In the genomic region with DNA sequence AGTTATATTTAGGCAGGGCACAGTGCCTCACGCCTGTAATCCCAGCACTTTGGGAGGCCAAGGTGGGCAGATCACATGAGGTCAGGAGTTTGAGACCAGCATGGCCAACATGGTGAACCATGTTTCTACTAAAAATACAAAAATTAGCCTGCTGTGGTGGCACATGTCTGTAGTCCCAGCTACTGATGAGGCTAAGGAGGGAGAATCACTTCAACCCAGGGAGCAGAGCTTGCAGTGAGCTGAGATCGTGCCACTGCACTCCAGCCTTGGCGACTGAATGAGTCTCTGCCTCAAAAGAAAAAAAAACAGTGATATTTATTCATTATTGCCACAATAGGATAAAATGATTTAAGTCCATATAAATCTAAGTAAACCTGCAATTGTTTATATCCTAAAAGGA, we compare ENCODE assay signal across 8 cellular contexts. TPM values are rescaled to one million over a fixed set of nuclear protein-coding genes. Genes with fewer than 3 reads are reported as not detected.
DNase-seq lines count a peak whose midpoint lies in the region; ATAC-seq lines count a peak whose summit lies in the region.
"Not testable (repeated sequence)": the region's sequence is repeated elsewhere in the genome, so short reads cannot be mapped to it uniquely, and the experiment has no call there.
"Had no signal": no experiment of that assay in that cellular context is flagged by ENCODE, and none has a peak within 500 bp of the region (broad histone marks: within the 10 kb centered on the region; RNA-seq: fewer than 3 reads in every experiment).

No MANE protein-coding gene starts in this region.

- CTCF ChIA-PET in activated CD8-positive, alpha-beta T cell treated with anti-CD3 and anti-CD28 coated beads, Interleukin-2, amount 10 ng/mL, durations not matched to agents 7 days and 5 days (lab: Charles Lee) = not testable (repeated sequence)

- POLR2A ChIA-PET in activated CD8-positive, alpha-beta T cell treated with anti-CD3 and anti-CD28 coated beads, Interleukin-2, amount 10 ng/mL, durations not matched to agents 7 days and 5 days (lab: Charles Lee) = not testable (repeated sequence)

- not testable (repeated sequence) for H3K9me3 Mint-ChIP-seq in activated CD8-positive, alpha-beta T cell treated with anti-CD3 and anti-CD28 coated beads, Interleukin-2, amount 10 ng/mL, durations not matched to agents 7 days and 5 days (ENCODE audit: insufficient read depth)

- not testable (repeated sequence) for H3K4me3 Mint-ChIP-seq in activated CD8-positive, alpha-beta T cell treated with anti-CD3 and anti-CD28 coated beads, Interleukin-2, amount 10 ng/mL, durations not matched to agents 7 days and 5 days

- ATAC-seq in GM18873 (IDR thresholded peaks at IDR 0.05; ENCODE audit: low FRiP score, unreplicated experiment) (peak; percentile 26), GM19455 (IDR thresholded peaks at IDR 0.05; ENCODE audit: unreplicated experiment) (peak; percentile 33), GM21717 (IDR thresholded peaks at IDR 0.05; ENCODE audit: unreplicated experiment) (peak; percentile 38), HG02870 (IDR thresholded peaks at IDR 0.05; ENCODE audit: unreplicated experiment) (peak; percentile 19), HG03135 (IDR thresholded peaks at IDR 0.05; ENCODE audit: unreplicated experiment) (peak; percentile 12), HG03521 (IDR thresholded peaks at IDR 0.05; ENCODE audit: unreplicated experiment) (peak; percentile 25)
- ATAC-seq in activated CD8-positive, alpha-beta T cell treated with anti-CD3 and anti-CD28 coated beads, Interleukin-2, amount 10 ng/mL, durations not matched to agents 7 days and 5 days = peak; percentile 53

- H3K27me3 Mint-ChIP-seq in activated CD8-positive, alpha-beta T cell treated with anti-CD3 and anti-CD28 coated beads, Interleukin-2, amount 10 ng/mL, durations not matched to agents 7 days and 5 days (ENCODE audit: low read depth) = not testable (repeated sequence)

- H3K4me1 Mint-ChIP-seq in activated CD8-positive, alpha-beta T cell treated with anti-CD3 and anti-CD28 coated beads, Interleukin-2, amount 10 ng/mL, durations not matched to agents 7 days and 5 days (ENCODE audit: low read depth) = peaks cover 18% of the 10 kb centered on the region

- not testable (repeated sequence) for H3K36me3 Mint-ChIP-seq in activated CD8-positive, alpha-beta T cell treated with anti-CD3 and anti-CD28 coated beads, Interleukin-2, amount 10 ng/mL, durations not matched to agents 7 days and 5 days (ENCODE audit: low read depth)

- not testable (repeated sequence) for H3K27ac Mint-ChIP-seq in activated CD8-positive, alpha-beta T cell treated with anti-CD3 and anti-CD28 coated beads, Interleukin-2, amount 10 ng/mL, durations not matched to agents 7 days and 5 days

- DNase-seq in activated CD8-positive, alpha-beta T cell treated with anti-CD3 and anti-CD28 coated beads, Interleukin-2, amount 10 ng/mL, durations not matched to agents 7 days and 5 days = not testable (repeated sequence)

RNA-seq across cellular contexts. Expression of a gene that starts 56.4 kb away (rescaled TPM):
- total RNA-seq in activated CD8-positive, alpha-beta T cell treated with anti-CD3 and anti-CD28 coated beads, Interleukin-2, amount 10 ng/mL, durations not matched to agents 7 days and 5 days = under 1 TPM in 1 of 2 experiments, not detected in 1; 0.10 TPM
- total RNA-seq: T-helper 1 cell treated with Interleukin-12 subunit alpha and Interleukin-12 subunit beta and Interleukin-4 antibody, amounts not matched to agents 30 ng/mL and 1 ng/mL, for 36 hours had no signal
